In genomic region chr20:24985802-24986201, GRCh38 we compare ENCODE assay signal across 19 cellular contexts. TPM values are rescaled to one million over a fixed set of nuclear protein-coding genes. Genes with fewer than 3 reads are reported as not detected.
DNase-seq lines count a peak whose midpoint lies in the region; ATAC-seq and TF ChIP-seq lines count a peak whose summit lies in the region.
"Had no signal": no experiment of that assay in that cellular context is flagged by ENCODE, and none has a peak within 500 bp of the region (broad histone marks: within the 10 kb centered on the region; RNA-seq: fewer than 3 reads in every experiment).

No MANE protein-coding gene starts in this region.

- no peak for TF ChIP-seq RAD21 in liver (IDR thresholded peaks at IDR 0.05)

- H3K36me3 ChIP-seq in liver (ENCODE audit: control insufficient read depth in 4 of 4, insufficient read depth in 3 of 4, low read depth in 1 of 4, low read length in 3 of 4): peaks cover 2 to 17% (median 10%) of the 10 kb centered on the region in 4 donors

- H3K9me3 ChIP-seq in liver (ENCODE audit: control insufficient read depth in 4 of 4, low read length in 3 of 4): no peaks in the 10 kb centered on the region
- H3K9me3 ChIP-seq: gastroesophageal sphincter had no signal

- H3K9me3 Mint-ChIP-seq in activated T-helper 17 cell treated with anti-CD3 and anti-CD28 coated beads, Interleukin-2, amount 50 U/mL, for 72 hours: no peaks in the 10 kb centered on the region
- H3K9me3 Mint-ChIP-seq in stimulated activated naive B cell treated with anti-CD40 and anti-IgM and Interleukin-4, amounts not matched to agents 10 μg/mL and 1 μg/mL and 100 μg/mL, for 72 hours: no peaks in the 10 kb centered on the region

- peak overlapping the region; percentile 26 for H3K27ac Mint-ChIP-seq in activated T-helper 17 cell treated with anti-CD3 and anti-CD28 coated beads, Interleukin-2, amount 50 U/mL, for 72 hours
- H3K27ac Mint-ChIP-seq in stimulated activated naive B cell treated with anti-CD40 and anti-IgM and Interleukin-4, amounts not matched to agents 10 μg/mL and 1 μg/mL and 100 μg/mL, for 72 hours: peak overlapping the region; percentile 68

- no peaks in the 10 kb centered on the region for H3K27me3 ChIP-seq in liver (ENCODE audit: control insufficient read depth in 4 of 4, insufficient read depth in 4 of 4, low read length in 3 of 4)
- H3K27me3 ChIP-seq: gastroesophageal sphincter had no signal

- no peak for TF ChIP-seq CTCF in liver (IDR thresholded peaks at IDR 0.05; ENCODE audit: low read depth, low read length, missing input control)

- H3K4me3 ChIP-seq in liver (ENCODE audit: low read depth in 1 of 3, low read length in 3 of 3): no peak overlapping the region
- H3K4me3 ChIP-seq: gastroesophageal sphincter had no signal

- H3K4me3 Mint-ChIP-seq in activated T-helper 17 cell treated with anti-CD3 and anti-CD28 coated beads, Interleukin-2, amount 50 U/mL, for 72 hours: no peak overlapping the region
- H3K4me3 Mint-ChIP-seq in stimulated activated naive B cell treated with anti-CD40 and anti-IgM and Interleukin-4, amounts not matched to agents 10 μg/mL and 1 μg/mL and 100 μg/mL, for 72 hours: no peak overlapping the region

- no peak overlapping the region for H3K9ac ChIP-seq in liver (ENCODE audit: low read depth in 1 of 2, low read length in 2 of 2)

- no peaks in the 10 kb centered on the region for H3K27me3 Mint-ChIP-seq in activated T-helper 17 cell treated with anti-CD3 and anti-CD28 coated beads, Interleukin-2, amount 50 U/mL, for 72 hours
- H3K27me3 Mint-ChIP-seq in stimulated activated naive B cell treated with anti-CD40 and anti-IgM and Interleukin-4, amounts not matched to agents 10 μg/mL and 1 μg/mL and 100 μg/mL, for 72 hours: no peaks in the 10 kb centered on the region

- peaks cover 46% of the 10 kb centered on the region for H3K36me3 Mint-ChIP-seq in activated T-helper 17 cell treated with anti-CD3 and anti-CD28 coated beads, Interleukin-2, amount 50 U/mL, for 72 hours (ENCODE audit: low read depth)
- peaks cover 25 to 53% of the 10 kb centered on the region in 2 donors for H3K36me3 Mint-ChIP-seq in stimulated activated naive B cell treated with anti-CD40 and anti-IgM and Interleukin-4, amounts not matched to agents 10 μg/mL and 1 μg/mL and 100 μg/mL, for 72 hours

- H3K4me1 Mint-ChIP-seq in activated T-helper 17 cell treated with anti-CD3 and anti-CD28 coated beads, Interleukin-2, amount 50 U/mL, for 72 hours: peaks cover 48% of the 10 kb centered on the region
- H3K4me1 Mint-ChIP-seq in stimulated activated naive B cell treated with anti-CD40 and anti-IgM and Interleukin-4, amounts not matched to agents 10 μg/mL and 1 μg/mL and 100 μg/mL, for 72 hours: peaks cover 34 to 63% of the 10 kb centered on the region in 2 donors

- ATAC-seq in activated T-helper 17 cell treated with anti-CD3 and anti-CD28 coated beads, Interleukin-2, amount 50 U/mL, for 72 hours (replicated peaks): no peak
- no peak for ATAC-seq in stimulated activated naive B cell treated with anti-CD40 and anti-IgM and Interleukin-4, amounts not matched to agents 10 μg/mL and 1 μg/mL and 100 μg/mL, for 72 hours (replicated peaks)
- ATAC-seq in GM21737 (IDR thresholded peaks at IDR 0.05; ENCODE audit: unreplicated experiment): no peak
- ATAC-seq: gastroesophageal sphincter had no signal

- H3K4me1 ChIP-seq in liver (ENCODE audit: control insufficient read depth in 4 of 4, insufficient read depth in 4 of 4, low read length in 3 of 4): peaks cover 12 to 75% (median 64%) of the 10 kb centered on the region in 4 donors

- H3K27ac ChIP-seq in liver (ENCODE audit: low read depth in 1 of 2, low read length in 2 of 2): peak overlapping the region; percentile 45 to 93
- H3K27ac ChIP-seq: gastroesophageal sphincter had no signal

- peak; percentile 12 for DNase-seq in NCI-H2029 (lab: John Stamatoyannopoulos, UW)
- DNase-seq in NCI-H2029 treated with DMSO at 0.1 percent for 48 hours (lab: John Stamatoyannopoulos, UW): no peak
- no peak for DNase-seq in stimulated activated naive B cell treated with anti-CD40 and anti-IgM and Interleukin-4, amounts not matched to agents 10 μg/mL and 1 μg/mL and 100 μg/mL, for 72 hours
- DNase-seq in GM19238 (ENCODE audit: insufficient read length, low spot score): no peak
- DNase-seq in ecto neural progenitor cell (ENCODE audit: low spot score): no peak
- DNase-seq: 8988T; activated CD4-positive, alpha-beta T cell treated with anti-CD3 and anti-CD28 coated beads for 48 hours; activated gamma-delta T cell treated with Interleukin-2 at 50 U/mL for 16 hours; NCI-H1694 treated with DMSO at 0.1 percent for 48 hours; NCI-H748 treated with DMSO at 0.1 percent for 48 hours; stimulated activated CD4-positive, alpha-beta T cell treated with anti-CD3 and anti-CD28 coated beads, Interleukin-4, amount 100 ng/mL, for 1 hour; T-helper 9 cell had no signal

- WGBS in liver: 42% methylated on average over 6 of the region's 6 CpGs

TF ChIP-seq in liver, 16 proteins besides CTCF, POLR2A, EP300 and RAD21:
- TF ChIP-seq ATF3 (IDR thresholded peaks at IDR 0.05) (no peak), REST (IDR thresholded peaks at IDR 0.05) (no peak), NR2F2 (IDR thresholded peaks at IDR 0.05) (no peak), HNF4G (IDR thresholded peaks at IDR 0.05) (no peak), SP1 (IDR thresholded peaks at IDR 0.05) (no peak), EGR1 (IDR thresholded peaks at IDR 0.05; ENCODE audit: low read depth in 2 of 2) (no peak), JUND (IDR thresholded peaks at IDR 0.05) (no peak), TAF1 (conservative IDR thresholded peaks at IDR 0.05) (no peak), RXRA (IDR thresholded peaks at IDR 0.05) (no peak), GABPA (IDR thresholded peaks at IDR 0.05 in 1 of 2, conservative IDR thresholded peaks at IDR 0.05 in 1 of 2) (no peak), FOXA2 (IDR thresholded peaks at IDR 0.05) (no peak), YY1 (IDR thresholded peaks at IDR 0.05) (no peak), ZBTB33 (IDR thresholded peaks at IDR 0.05) (no peak), HNF4A (conservative IDR thresholded peaks at IDR 0.05) (no peak), FOXA1 (IDR thresholded peaks at IDR 0.05) (no peak), MAX (IDR thresholded peaks at IDR 0.05) (no peak)

RNA-seq across cellular contexts. Expression of gene APMAP, which starts 6.7 kb away (rescaled TPM):
- 10 to 100 TPM; 30.7 to 49.4 TPM for total RNA-seq in activated T-helper 17 cell treated with anti-CD3 and anti-CD28 coated beads, Interleukin-2, amount 50 U/mL, for 72 hours
- total RNA-seq in liver: 100 to 1,000 TPM; 132 to 378 TPM
- 100 to 1,000 TPM; 210 to 257 TPM for polyA plus RNA-seq in liver

RNA-seq across cellular contexts. Expression of gene CST7, which starts 36.7 kb away (rescaled TPM):
- 10 to 100 TPM; 38.2 to 41.7 TPM for total RNA-seq in activated T-helper 17 cell treated with anti-CD3 and anti-CD28 coated beads, Interleukin-2, amount 50 U/mL, for 72 hours
- 10 to 100 TPM in 1 of 2 donors, 1 to 10 TPM in 1; 1.8 to 15.1 TPM for total RNA-seq in liver
- 1 to 10 TPM; 1.5 to 3.7 TPM for polyA plus RNA-seq in liver
- total RNA-seq: endothelial cell of umbilical vein, LHCN-M2, renal cortical epithelial cell had no signal
- polyA plus RNA-seq: endothelial cell of umbilical vein had no signal
